Comparison of ENCODE assay signal across 8 cellular contexts in genomic region chr1:86705633-86705985, GRCh38. TPM values are rescaled to one million over a fixed set of nuclear protein-coding genes. Genes with fewer than 3 reads are reported as not detected.
DNase-seq lines count a peak whose midpoint lies in the region; ATAC-seq, FAIRE-seq and TF ChIP-seq lines count a peak whose summit lies in the region.

No MANE protein-coding gene starts in this region.

- H3K27me3 ChIP-seq in CD8-positive, alpha-beta T cell (ENCODE audit: insufficient read depth, low read length) = no peaks in the 10 kb centered on the region
- H3K27me3 ChIP-seq in Panc1 (ENCODE audit: control insufficient read depth, insufficient read depth, low read length) = no peaks in the 10 kb centered on the region
- H3K27me3 ChIP-seq in ovary = no peaks in the 10 kb centered on the region

- no peak for TF ChIP-seq POLR2A in ovary (IDR thresholded peaks at IDR 0.05)

- peak overlapping the region; percentile 97 for H3K27ac Mint-ChIP-seq in CD8-positive, alpha-beta T cell

- peak overlapping the region; percentile 97 for H3K4me3 Mint-ChIP-seq in CD8-positive, alpha-beta T cell

- TF ChIP-seq CTCF in CD8-positive, alpha-beta T cell (IDR thresholded peaks at IDR 0.05) = no peak
- TF ChIP-seq CTCF in Panc1 (IDR thresholded peaks at IDR 0.05) (no peak), ovary (IDR thresholded peaks at IDR 0.05) (no peak), D721Med (IDR thresholded peaks at IDR 0.05; ENCODE audit: insufficient read depth, missing control alignments) (no peak)

- WGBS in ovary, 3 donors = 0 to 1% (median 0%) methylated on average over 4 of the region's 4 CpGs

- no peak for FAIRE-seq in D721Med (lab: Jason Lieb, UNC)

- no TSS peak for BruUV-seq in Panc1 (replicated peaks; lab: Mats Ljungman, UMichigan)

- H3K4me1 ChIP-seq in CD8-positive, alpha-beta T cell (ENCODE audit: insufficient read depth, low read length) = peaks cover 42% of the 10 kb centered on the region
- peaks cover 17% of the 10 kb centered on the region for H3K4me1 ChIP-seq in Panc1 (ENCODE audit: control insufficient read depth, insufficient read depth, low read length)
- H3K4me1 ChIP-seq in ovary (ENCODE audit: insufficient read depth) = peaks cover 2% of the 10 kb centered on the region

- no peaks in the 10 kb centered on the region for H3K9me3 Mint-ChIP-seq in CD8-positive, alpha-beta T cell

- peaks cover 60% of the 10 kb centered on the region for H3K4me1 Mint-ChIP-seq in CD8-positive, alpha-beta T cell (ENCODE audit: low read depth)

- intact Hi-C loops in CD8-positive, alpha-beta T cell (cut with DNase I, micrococcal nuclease) = loop anchor here (2.0 to 10.0 kb wide), 12 partner anchors 15 to 1979 kb away; partner anchors contain the start of genes PKN2 (in 2 of the 2), BCL10 (in 1 of the 2), C1orf52 (in 1 of the 2) and LMO4 (in 1 of the 2)
- intact Hi-C loops in Panc1 (cut with micrococcal nuclease; ENCODE audit: unreplicated experiment) (no loop called here), ovary (cut with DNase I) (loop anchor here in 1 of 4 donors (10.0 kb wide), 1 partner anchor 379 kb away; no protein-coding TSS in a partner anchor)

- POLR2A ChIA-PET in CD8-positive, alpha-beta T cell (lab: Charles Lee) = interaction anchor here (1.2 to 5.6 kb wide), 4 partner anchors 11 to 624 kb away, joined by 3 to 54 read pairs (median 12); partner anchors contain the start of genes HS2ST1, LMO4, ODF2L and SELENOF
- POLR2A ChIA-PET in Panc1 (lab: Charles Lee) = no interaction called here

- no peak for ATAC-seq in CD8-positive, alpha-beta T cell
- no peak for ATAC-seq in Panc1

- in situ Hi-C loops in Panc1 (cut with HindIII; ENCODE audit: low pct_unique_long_range_greater_than_20kb, low sequenced_read_pairs) = no loop called here

- peak overlapping the region; percentile 82 for H3K4me3 ChIP-seq in CD8-positive, alpha-beta T cell (ENCODE audit: low read depth, low read length)
- peak overlapping the region; percentile 90 to 95 for H3K4me3 ChIP-seq in Panc1 (ENCODE audit: low read depth in 2 of 2, low read length in 2 of 2)
- peak overlapping the region; percentile 96 for H3K4me3 ChIP-seq in ovary

- H3K27ac ChIP-seq in CD8-positive, alpha-beta T cell (ENCODE audit: low read depth, low read length) = peak overlapping the region; percentile 81
- peak overlapping the region; percentile 97 for H3K27ac ChIP-seq in Panc1 (ENCODE audit: low read length)
- peak overlapping the region; percentile 97 for H3K27ac ChIP-seq in epithelial cell of prostate
- H3K27ac ChIP-seq in ovary = peak overlapping the region; percentile 81 to 96

- CTCF ChIA-PET in CD8-positive, alpha-beta T cell (lab: Charles Lee) = interaction anchor here (1.3 to 5.2 kb wide), 6 partner anchors 10 to 321 kb away, joined by 4 to 44 read pairs (median 21); no protein-coding TSS in a partner anchor
- CTCF ChIA-PET in Panc1 (lab: Charles Lee) = no interaction called here

- H3K27me3 Mint-ChIP-seq in CD8-positive, alpha-beta T cell (ENCODE audit: low read depth) = no peaks in the 10 kb centered on the region

- DNase-seq in CD8-positive, alpha-beta T cell = no peak
- DNase-seq in Panc1 (ENCODE audit: low read depth, low spot score) (no peak), epithelial cell of prostate (ENCODE audit: low read depth, low spot score) (no peak), ovary (no peak), D721Med (ENCODE audit: insufficient read length, low spot score) (no peak), activated gamma-delta T cell treated with Interleukin-2 at 50 U/mL for 16 hours (no peak), ureter (ENCODE audit: low spot score) (no peak)
- no peak for DNase-seq in stimulated activated naive CD4-positive, alpha-beta T cell (lab: John Stamatoyannopoulos, UW)

- peaks cover 19% of the 10 kb centered on the region for H3K36me3 Mint-ChIP-seq in CD8-positive, alpha-beta T cell

- TF ChIP-seq EP300 in ovary (IDR thresholded peaks at IDR 0.05) = no peak

- no peaks in the 10 kb centered on the region for H3K36me3 ChIP-seq in CD8-positive, alpha-beta T cell (ENCODE audit: insufficient read depth, low read length)
- H3K36me3 ChIP-seq in Panc1 (ENCODE audit: control insufficient read depth, insufficient read depth, low read length) = no peaks in the 10 kb centered on the region; the same call in 1 of the 2 replicates
- no peaks in the 10 kb centered on the region for H3K36me3 ChIP-seq in ovary

- H3K9me3 ChIP-seq in CD8-positive, alpha-beta T cell (ENCODE audit: low read length) = no peaks in the 10 kb centered on the region
- H3K9me3 ChIP-seq in Panc1 (ENCODE audit: control insufficient read depth, insufficient read depth, low read depth, low read length) = no peaks in the 10 kb centered on the region
- no peaks in the 10 kb centered on the region for H3K9me3 ChIP-seq in ovary

RNA-seq across cellular contexts. Expression of gene SH3GLB1, which starts 1.2 kb away (rescaled TPM):
- total RNA-seq in CD8-positive, alpha-beta T cell = 10 to 100 TPM; 47.5 to 56.5 TPM
- total RNA-seq in Panc1 (2021; ENCODE audit: unreplicated experiment) (94.3 TPM), ovary (10 to 100 TPM; 23.7 to 58.5 (median 49.5) TPM), ureter (101 TPM)
- polyA plus RNA-seq in Panc1 (2012; ENCODE audit: insufficient read length) = 53.3 TPM
- 10 to 100 TPM; 18.8 to 63.2 TPM for polyA plus RNA-seq in ovary
